In the genomic region with DNA sequence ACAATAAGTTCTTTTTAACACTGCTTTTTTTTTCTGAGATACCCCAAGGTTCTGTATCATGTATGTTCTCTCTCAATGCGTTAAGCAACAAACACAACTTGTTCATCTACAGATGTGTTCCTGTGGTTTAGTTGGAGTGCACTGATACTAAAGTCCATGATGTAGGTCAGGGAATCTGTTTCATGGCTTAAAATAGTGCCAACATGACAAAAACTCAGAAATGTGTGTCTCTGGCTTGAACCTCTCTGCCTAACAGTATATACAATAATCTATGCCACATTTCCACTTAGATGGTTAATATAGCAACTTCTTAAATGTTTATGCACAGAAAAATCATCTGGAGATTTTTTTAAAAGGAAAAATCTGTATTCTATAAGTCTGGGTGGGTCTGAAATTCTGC, we compare ENCODE assay signal across 17 cellular contexts. TPM values are rescaled to one million over a fixed set of nuclear protein-coding genes. Genes with fewer than 3 reads are reported as not detected.
DNase-seq lines count a peak whose midpoint lies in the region; ATAC-seq, FAIRE-seq and TF ChIP-seq lines count a peak whose summit lies in the region.
"Had no signal": no experiment of that assay in that cellular context is flagged by ENCODE, and none has a peak within 500 bp of the region (broad histone marks: within the 10 kb centered on the region; RNA-seq: fewer than 3 reads in every experiment).

No MANE protein-coding gene starts in this region.

- WGBS in A549 (ENCODE audit: missing lambda C conversion rate): 92% methylated on average over 1 of the region's 1 CpG

- BruUV-seq in HCT116 (replicated peaks; lab: Mats Ljungman, UMichigan): no TSS peak

- no peak overlapping the region for H3K4me3 Mint-ChIP-seq in astrocyte (ENCODE audit: unreplicated experiment)
- no peak overlapping the region for H3K4me3 Mint-ChIP-seq in type B pancreatic cell
- H3K4me3 Mint-ChIP-seq: CD4-positive, alpha-beta T cell; H9 had no signal

- H3K27me3 Mint-ChIP-seq in astrocyte (ENCODE audit: low read depth, unreplicated experiment) (no peaks in the 10 kb centered on the region), type B pancreatic cell (no peaks in the 10 kb centered on the region)
- H3K27me3 Mint-ChIP-seq: CD4-positive, alpha-beta T cell had no signal

- H3K27ac Mint-ChIP-seq in astrocyte (ENCODE audit: unreplicated experiment): no peak overlapping the region
- H3K27ac Mint-ChIP-seq in type B pancreatic cell: peak overlapping the region; percentile 3
- H3K27ac Mint-ChIP-seq: CD4-positive, alpha-beta T cell; H9 had no signal

- no peaks in the 10 kb centered on the region for H3K9me3 ChIP-seq in A549
- no peaks in the 10 kb centered on the region for H3K9me3 ChIP-seq in HCT116 (ENCODE audit: control insufficient read depth in 1 of 2, insufficient read depth in 1 of 2, low read depth in 1 of 2, low read length in 2 of 2)
- no peaks in the 10 kb centered on the region for H3K9me3 ChIP-seq in astrocyte (ENCODE audit: insufficient read depth, low read depth, low read length)

- TF ChIP-seq RAD21 in A549 (conservative IDR thresholded peaks at IDR 0.05 in 1 of 2, IDR thresholded peaks at IDR 0.05 in 1 of 2) (no peak), HCT116 (IDR thresholded peaks at IDR 0.05; ENCODE audit: low read depth) (no peak)

- no peak for FAIRE-seq in A549 (lab: Jason Lieb, UNC)
- FAIRE-seq in astrocyte (lab: Jason Lieb, UNC): peak; percentile 9
- FAIRE-seq: GM12878, GM18507 had no signal

- H3K27ac ChIP-seq in A549: peak overlapping the region in 1 of 2 experiments; percentile 61; a peak in 2 of 6 replicates
- H3K27ac ChIP-seq in HCT116 (ENCODE audit: low read depth, low read length): no peak overlapping the region
- no peak overlapping the region for H3K27ac ChIP-seq in astrocyte (ENCODE audit: low read depth, low read length)
- H3K27ac ChIP-seq: BLaER1, GM23248 had no signal

- DNase-seq in A549 (ENCODE audit: low read depth in 1 of 2, low spot score in 1 of 2) (no peak), HCT116 (ENCODE audit: low read depth, low spot score) (no peak), astrocyte (ENCODE audit: low read depth) (no peak), type B pancreatic cell (ENCODE audit: extremely low spot score, unreplicated experiment) (no peak), posterior cingulate gyrus (no peak), NCI-H345 (lab: John Stamatoyannopoulos, UW) (no peak)
- DNase-seq: Calu3; CD4-positive, alpha-beta T cell; DMS 273 treated with DMSO at 0.1 percent for 48 hours; DMS79; GM23248; H9 had no signal

- H3K9ac ChIP-seq in HCT116 (ENCODE audit: low read length) (no peak overlapping the region), astrocyte (ENCODE audit: low read length) (no peak overlapping the region)
- H3K9ac ChIP-seq: BLaER1, GM23248 had no signal

- no peak overlapping the region for H3K4me3 ChIP-seq in A549
- no peak overlapping the region for H3K4me3 ChIP-seq in HCT116 (replicated peaks in 1 of 2; ENCODE audit: low read depth in 1 of 2, low read length in 2 of 2)
- no peak overlapping the region for H3K4me3 ChIP-seq in astrocyte (ENCODE audit: insufficient read depth, low read depth, low read length)
- H3K4me3 ChIP-seq: BLaER1, GM12878, GM23248 had no signal

- ATAC-seq in A549 (no peak), HCT116 (no peak), GM18519 (IDR thresholded peaks at IDR 0.05; ENCODE audit: low FRiP score, unreplicated experiment) (no peak)
- ATAC-seq: GM12878 had no signal

- H2AFZ ChIP-seq in HCT116 (ENCODE audit: low read depth, low read length, poor library complexity, severe bottlenecking) (peak overlapping the region; percentile 63), astrocyte (ENCODE audit: low read depth, low read length) (no peak overlapping the region)
- H2AFZ ChIP-seq: GM23248 had no signal

- no peak for TF ChIP-seq EP300 in A549 (IDR thresholded peaks at IDR 0.05)

- intact Hi-C loops in HCT116 (cut with micrococcal nuclease): no loop called here
- intact Hi-C loops in posterior cingulate gyrus (cut with DNase I): no loop called here

- H4K20me1 ChIP-seq in HCT116 (ENCODE audit: insufficient read depth): no peaks in the 10 kb centered on the region
- no peaks in the 10 kb centered on the region for H4K20me1 ChIP-seq in astrocyte (ENCODE audit: insufficient read depth, low read length)
- H4K20me1 ChIP-seq: BLaER1 had no signal

- H3K4me1 Mint-ChIP-seq in astrocyte (ENCODE audit: low read depth, unreplicated experiment) (peaks cover 5% of the 10 kb centered on the region), type B pancreatic cell (ENCODE audit: unreplicated experiment) (peaks cover 10% of the 10 kb centered on the region)

- no peaks in the 10 kb centered on the region for H3K79me2 ChIP-seq in HCT116 (ENCODE audit: insufficient read depth, low read length)
- no peaks in the 10 kb centered on the region for H3K79me2 ChIP-seq in astrocyte (ENCODE audit: insufficient read depth, low read length)

- TF ChIP-seq POLR2A in A549 (IDR thresholded peaks at IDR 0.05; ENCODE audit: low read length) (no peak), HCT116 (IDR thresholded peaks at IDR 0.05; ENCODE audit: borderline replicate concordance, extremely low read depth, insufficient read depth, insufficient read length) (no peak)

- H3K36me3 Mint-ChIP-seq in astrocyte (ENCODE audit: low read depth, unreplicated experiment) (no peaks in the 10 kb centered on the region), type B pancreatic cell (peaks cover 4% of the 10 kb centered on the region)

- H3K36me3 ChIP-seq in HCT116 (ENCODE audit: control insufficient read depth in 1 of 2, insufficient read depth in 2 of 2, low read length in 2 of 2): no peaks in the 10 kb centered on the region
- no peaks in the 10 kb centered on the region for H3K36me3 ChIP-seq in astrocyte (ENCODE audit: insufficient read depth, low read length)
- H3K36me3 ChIP-seq: BLaER1 had no signal

- H3K27me3 ChIP-seq in HCT116 (ENCODE audit: insufficient read depth, low read length) (no peaks in the 10 kb centered on the region), astrocyte (ENCODE audit: insufficient read depth, low read length) (no peaks in the 10 kb centered on the region)
- H3K27me3 ChIP-seq: BLaER1 had no signal

- no peak overlapping the region for H3K4me2 ChIP-seq in A549
- H3K4me2 ChIP-seq in HCT116 (ENCODE audit: low read length): no peak overlapping the region
- no peak overlapping the region for H3K4me2 ChIP-seq in astrocyte (ENCODE audit: low read length)
- H3K4me2 ChIP-seq: BLaER1 had no signal

- no peaks in the 10 kb centered on the region for H3K9me2 ChIP-seq in HCT116 (ENCODE audit: insufficient read depth)

- H3K4me1 ChIP-seq in A549 (peaks cover 43% of the 10 kb centered on the region), HCT116 (ENCODE audit: control insufficient read depth in 1 of 2, insufficient read depth in 2 of 2, low read length in 2 of 2) (no peaks in the 10 kb centered on the region), astrocyte (ENCODE audit: insufficient read depth, low read length) (peaks cover 6% of the 10 kb centered on the region)

- H3K9me3 Mint-ChIP-seq in astrocyte (ENCODE audit: unreplicated experiment) (peaks cover 3% of the 10 kb centered on the region), type B pancreatic cell (peaks cover 5% of the 10 kb centered on the region)
- H3K9me3 Mint-ChIP-seq: CD4-positive, alpha-beta T cell; H9 had no signal

- POLR2A ChIA-PET in A549 (lab: Yijun Ruan, JAX) (no interaction called here), HCT116 (lab: Charles Lee) (no interaction called here)

- RAD21 ChIA-PET in HCT116 (lab: Charles Lee; ENCODE audit: low non-redundant PET in 1 of 2, low total read pairs in 2 of 2, uncharacterized antibody in 2 of 2, unreplicated experiment in 2 of 2): no interaction called here

- TF ChIP-seq CTCF in A549 (IDR thresholded peaks at IDR 0.05): no peak
- TF ChIP-seq CTCF in HCT116 (IDR thresholded peaks at IDR 0.05 in 2 of 3, conservative IDR thresholded peaks at IDR 0.05 in 1 of 3; ENCODE audit: borderline replicate concordance in 1 of 3, insufficient read depth in 1 of 3, low read depth in 2 of 3, low read length in 2 of 3): no peak
- no peak for TF ChIP-seq CTCF in astrocyte (IDR thresholded peaks at IDR 0.05; ENCODE audit: insufficient read depth, low read depth, low read length)
- TF ChIP-seq CTCF in type B pancreatic cell (conservative IDR thresholded peaks at IDR 0.05): no peak

- CTCF ChIA-PET in A549 (lab: Yijun Ruan, JAX) (interaction anchor here (0.8 to 5.2 kb wide), 7 partner anchors 8 to 198 kb away, joined by 3 to 49 read pairs (median 4); no protein-coding TSS in a partner anchor), HCT116 (lab: Charles Lee) (interaction anchor here (1.5 kb wide), 1 partner anchor 327 kb away, joined by 6 read pairs; no protein-coding TSS in a partner anchor)

TF ChIP-seq in A549, 52 proteins besides CTCF, POLR2A, EP300 and RAD21:
- TF ChIP-seq MAFK (IDR thresholded peaks at IDR 0.05; ENCODE audit: partially characterized antibody) (peak; percentile 70), ZFP36 (IDR thresholded peaks at IDR 0.05; ENCODE audit: borderline replicate concordance, partially characterized antibody) (no peak), NPAS2 (CRISPR knock-in tag; IDR thresholded peaks at IDR 0.05; ENCODE audit: borderline replicate concordance) (no peak), HOXB5 (CRISPR knock-in tag; IDR thresholded peaks at IDR 0.05) (no peak), HOXB13 (CRISPR knock-in tag; IDR thresholded peaks at IDR 0.05; ENCODE audit: low read depth) (no peak)

TF ChIP-seq in HCT116, 20 proteins besides CTCF, POLR2A, EP300 and RAD21:
- TF ChIP-seq CEBPB (IDR thresholded peaks at IDR 0.05; ENCODE audit: low read depth) (no peak), CBX3 (IDR thresholded peaks at IDR 0.05; ENCODE audit: low read depth) (no peak)
TF ChIP-seq in HCT116: peak in this region for 0.

RNA-seq across cellular contexts. Expression of gene TM4SF18, which starts 51.1 kb away (rescaled TPM):
- polyA plus RNA-seq in A549 (2011; rRNA removed) (99.8 and 123 TPM in 2 replicates), A549 (2017; fragmentation: RNase III; extraction: RNeasy Plus Mini Kit Qiagen cat#74134 plus additional on column Dnase treatment) (49.7 to 57.7 TPM (median 51.3 TPM) in 3 replicates)
- 26.9 and 28.8 TPM in 2 replicates for polyA plus RNA-seq in A549 (2012; cell fraction: cytosol; rRNA removed)
- polyA plus RNA-seq in A549 (2012; cell fraction: nucleus; rRNA removed): 11.2 and 16.8 TPM in 2 replicates
- 34.2 and 42.8 TPM in 2 replicates for polyA minus RNA-seq in A549 (2011; rRNA and poly(A)+ RNA removed)
- total RNA-seq in HCT116 (2021; ENCODE audit: unreplicated experiment) (0.34 TPM), astrocyte (4.0 and 5.6 TPM in 2 replicates), type B pancreatic cell (ENCODE audit: low replicate concordance) (0.33 TPM in 1 of 2 replicates, not detected in the other)
- 0.77 and 1.2 TPM in 2 replicates for polyA plus RNA-seq in HCT116 (2012)
- total RNA-seq: CD4-positive, alpha-beta T cell; GM12878; GM23248; HT-29 had no signal
- polyA plus RNA-seq: GM23248 had no signal
